Comparison of ENCODE assay signal across 18 cellular contexts in the genomic region with DNA sequence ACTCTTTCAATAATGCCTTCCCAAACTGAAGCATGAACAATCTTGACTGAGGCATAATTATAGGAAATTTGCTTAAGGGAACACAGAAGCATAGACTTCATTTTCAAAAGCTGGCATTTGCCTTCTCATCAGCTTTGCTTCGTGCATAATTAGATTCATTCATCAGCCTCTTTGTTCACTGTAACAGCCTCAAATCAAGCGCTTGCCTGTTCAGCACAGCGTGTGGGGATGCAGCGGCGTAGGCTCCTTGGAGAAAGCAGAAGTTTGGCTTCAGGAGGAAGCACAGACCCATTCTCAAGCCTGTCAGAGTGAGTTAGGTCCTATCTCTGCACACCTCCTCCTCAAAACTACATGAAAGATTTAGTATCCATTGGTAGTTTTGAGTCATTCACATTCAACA.
DNase-seq lines count a peak whose midpoint lies in the region; ATAC-seq and TF ChIP-seq lines count a peak whose summit lies in the region.
"Had no signal": no experiment of that assay in that cellular context is flagged by ENCODE, and none has a peak within 500 bp of the region (broad histone marks: within the 10 kb centered on the region; RNA-seq: fewer than 3 reads in every experiment).

No MANE protein-coding gene starts in this region.

- intact Hi-C loops in psoas muscle (cut with DNase I) = no loop called here

- DNase-seq in NCI-H146 (lab: John Stamatoyannopoulos, UW) (peak; percentile 42), amygdala (lab: John Stamatoyannopoulos, UW) (peak in 34 of 56 donors; percentile 5 to 58 (median 19)), inferior parietal cortex (ENCODE audit: extremely low spot score) (peak; percentile 70), psoas muscle (no peak), MM.1S (no peak)
- DNase-seq: activated CD4-positive, alpha-beta T cell treated with anti-CD3 and anti-CD28 coated beads, Interleukin-2, amount 10 ng/mL, durations not matched to agents 24 days and 14 days; activated CD8-positive, alpha-beta memory T cell treated with anti-CD3 and anti-CD28 coated beads, Interleukin-2, amount 50 U/mL, for 4 hours; activated effector memory CD4-positive, alpha-beta T cell treated with anti-CD3 and anti-CD28 coated beads, Interleukin-2, amount 50 U/mL, for 16 hours; AML-193; left lung; NCI-H1694; NCI-H2227 treated with DMSO at 0.1 percent for 48 hours; stimulated activated naive B cell treated with anti-CD40 and anti-IgM and Interleukin-4, amounts not matched to agents 10 μg/mL and 1 μg/mL and 100 μg/mL, for 72 hours had no signal

- H3K9me3 ChIP-seq in psoas muscle = no peaks in the 10 kb centered on the region
- H3K9me3 ChIP-seq in MM.1S (replicated peaks; ENCODE audit: insufficient read depth, low read length) = no peaks in the 10 kb centered on the region
- H3K9me3 ChIP-seq: gastroesophageal sphincter, tibial nerve had no signal

- H3K79me2 ChIP-seq in MM.1S (ENCODE audit: low read length) = no peaks in the 10 kb centered on the region

- no peak overlapping the region for H2AFZ ChIP-seq in MM.1S (ENCODE audit: low read length)

- H3K27ac ChIP-seq in temporal lobe (ENCODE audit: low read depth, low read length) = peak overlapping the region; percentile 10
- no peak overlapping the region for H3K27ac ChIP-seq in psoas muscle
- H3K27ac ChIP-seq in MM.1S (ENCODE audit: low read length) = no peak overlapping the region
- H3K27ac ChIP-seq: gastroesophageal sphincter, left lung, tibial nerve had no signal

- TF ChIP-seq CTCF in psoas muscle (IDR thresholded peaks at IDR 0.05) = no peak
- no peak for TF ChIP-seq CTCF in MM.1S (IDR thresholded peaks at IDR 0.05; ENCODE audit: low read length)

- H3K36me3 ChIP-seq in psoas muscle (ENCODE audit: insufficient read depth in 1 of 2, low read depth in 1 of 2) (no peaks in the 10 kb centered on the region), MM.1S (replicated peaks; ENCODE audit: insufficient read depth, low read length) (no peaks in the 10 kb centered on the region)
- H3K36me3 ChIP-seq: gastroesophageal sphincter, left lung, tibial nerve had no signal

- H3K4me3 ChIP-seq in psoas muscle (no peak overlapping the region), MM.1S (ENCODE audit: low read length) (no peak overlapping the region)
- H3K4me3 ChIP-seq: gastroesophageal sphincter, left lung, tibial nerve had no signal

- 63 to 72% (median 70%) methylated on average over 5 of the region's 5 CpGs for WGBS in psoas muscle, 3 donors

- no peaks in the 10 kb centered on the region for H3K4me1 ChIP-seq in psoas muscle
- H3K4me1 ChIP-seq in MM.1S (ENCODE audit: low read length) = peaks cover 4% of the 10 kb centered on the region; the same call in 1 of the 2 replicates
- H3K4me1 ChIP-seq: gastroesophageal sphincter had no signal

- H3K27me3 ChIP-seq in psoas muscle (ENCODE audit: insufficient read depth in 3 of 3, low read length in 2 of 3) (no peaks in the 10 kb centered on the region), MM.1S (replicated peaks; ENCODE audit: insufficient read depth, low read length) (no peaks in the 10 kb centered on the region)
- H3K27me3 ChIP-seq: gastroesophageal sphincter, left lung, tibial nerve had no signal

- no peaks in the 10 kb centered on the region for H3K9me2 ChIP-seq in MM.1S (replicated peaks; ENCODE audit: insufficient read depth, low read length)

- H3F3A ChIP-seq in MM.1S (ENCODE audit: insufficient read depth, low read length) = no peaks in the 10 kb centered on the region

- no peak overlapping the region for H3K9ac ChIP-seq in MM.1S (ENCODE audit: low read length)

- ATAC-seq in psoas muscle = no peak
- ATAC-seq in GM18868 (IDR thresholded peaks at IDR 0.05; ENCODE audit: unreplicated experiment) = no peak
- ATAC-seq: esophagus mucosa; gastroesophageal sphincter; left lung; stimulated activated naive B cell treated with anti-CD40 and anti-IgM and Interleukin-4, amounts not matched to agents 10 μg/mL and 1 μg/mL and 100 μg/mL, for 72 hours had no signal

- no peaks in the 10 kb centered on the region for H4K20me1 ChIP-seq in MM.1S (ENCODE audit: insufficient read depth, low read length)

- H3K4me2 ChIP-seq in MM.1S (ENCODE audit: low read depth, low read length) = no peak overlapping the region

Comparison
In these comparisons a context has a peak if more than half of its experiments do, and no peak if none do; other contexts are left out.
1. DNase-seq: peak in NCI-H146 (single experiment), amygdala (34 of 56) and inferior parietal cortex (single experiment); none in psoas muscle (0 of 2) and MM.1S (single experiment).